16 cellular contexts compared by ENCODE assay signal in genomic region chr5:79871721-79872120, GRCh38.
DNase-seq lines count a peak whose midpoint lies in the region; ATAC-seq and TF ChIP-seq lines count a peak whose summit lies in the region.
"Had no signal": no experiment of that assay in that cellular context is flagged by ENCODE, and none has a peak within 500 bp of the region (broad histone marks: within the 10 kb centered on the region; RNA-seq: fewer than 3 reads in every experiment).

No MANE protein-coding gene starts in this region.

- peak overlapping the region; percentile 34 to 84 (median 75) for H3K27ac Mint-ChIP-seq in nephron
- H3K27ac Mint-ChIP-seq: B cell; CD8-positive, alpha-beta T cell; H9 had no signal

- H3K4me1 Mint-ChIP-seq in nephron: peaks cover 41% of the 10 kb centered on the region
- H3K4me1 Mint-ChIP-seq: B cell, H9 had no signal

- ATAC-seq in Right ventricle myocardium inferior: peak; percentile 11
- peak in 3 of 4 donors; percentile 11 to 17 (median 15) for ATAC-seq in heart left ventricle
- ATAC-seq in HG03175 (IDR thresholded peaks at IDR 0.05; ENCODE audit: unreplicated experiment): no peak
- ATAC-seq: CD8-positive, alpha-beta T cell; HepG2 had no signal

- peaks cover 48% of the 10 kb centered on the region for H3K27me3 Mint-ChIP-seq in nephron (ENCODE audit: low read depth)

- no peak overlapping the region for H3K27ac ChIP-seq in right atrium auricular region
- peak overlapping the region in 9 of 12 donors; percentile 30 to 72 (median 45) for H3K27ac ChIP-seq in heart left ventricle
- H3K27ac ChIP-seq: BLaER1 treated with 17β-estradiol and CSF1 and Interleukin-3, amounts not matched to agents 10 nM and 100 nM had no signal

- H3K27me3 ChIP-seq in right atrium auricular region (no peaks in the 10 kb centered on the region), heart left ventricle (no peaks in the 10 kb centered on the region)
- H3K27me3 ChIP-seq: BLaER1 treated with 17β-estradiol and CSF1 and Interleukin-3, amounts not matched to agents 10 nM and 100 nM had no signal

- H3K4me3 Mint-ChIP-seq in nephron: no peak overlapping the region
- H3K4me3 Mint-ChIP-seq: B cell; CD8-positive, alpha-beta T cell; H9 had no signal

- TF ChIP-seq CTCF in right atrium auricular region (IDR thresholded peaks at IDR 0.05) (no peak), heart left ventricle (IDR thresholded peaks at IDR 0.05) (no peak), nephron (IDR thresholded peaks at IDR 0.05; ENCODE audit: unreplicated experiment in 3 of 3) (no peak)

- 66 to 72% (median 69%) methylated on average over 5 of the region's 5 CpGs for WGBS in heart left ventricle, 4 donors

- H3K9me3 Mint-ChIP-seq in nephron: peaks cover 4% of the 10 kb centered on the region
- H3K9me3 Mint-ChIP-seq: CD8-positive, alpha-beta T cell; H9 had no signal

- TF ChIP-seq POLR2A in heart left ventricle (IDR thresholded peaks at IDR 0.05): no peak

- H3K36me3 ChIP-seq in right atrium auricular region: no peaks in the 10 kb centered on the region
- no peaks in the 10 kb centered on the region for H3K36me3 ChIP-seq in heart left ventricle
- H3K36me3 ChIP-seq: BLaER1 treated with 17β-estradiol and CSF1 and Interleukin-3, amounts not matched to agents 10 nM and 100 nM had no signal

- no peak overlapping the region for H3K4me3 ChIP-seq in right atrium auricular region
- no peak overlapping the region for H3K4me3 ChIP-seq in heart left ventricle
- H3K4me3 ChIP-seq: BLaER1 treated with 17β-estradiol and CSF1 and Interleukin-3, amounts not matched to agents 10 nM and 100 nM had no signal

- no peaks in the 10 kb centered on the region for H3K36me3 Mint-ChIP-seq in nephron (ENCODE audit: low read depth)
- H3K36me3 Mint-ChIP-seq: CD8-positive, alpha-beta T cell had no signal

- H3K9me3 ChIP-seq in right atrium auricular region: no peaks in the 10 kb centered on the region
- H3K9me3 ChIP-seq in heart left ventricle: peaks cover 0 to 3% (median 0%) of the 10 kb centered on the region in 12 donors

- DNase-seq in Right ventricle myocardium inferior (ENCODE audit: missing footprints) (no peak), right atrium auricular region (ENCODE audit: low spot score) (no peak), heart left ventricle (peak in 1 of 5 donors; percentile 43), NCI-H524 treated with DMSO at 0.1 percent for 48 hours (lab: John Stamatoyannopoulos, UW) (no peak), AG08396 (ENCODE audit: low spot score) (no peak)
- DNase-seq: 8988T; Calu3; CD8-positive, alpha-beta T cell; DMS79 treated with DMSO at 0.1 percent for 48 hours; GF-D8; H9 had no signal

- intact Hi-C loops in Right ventricle myocardium inferior (cut with DNase I): no loop called here
- intact Hi-C loops in heart left ventricle (cut with DNase I): loop anchor here in 2 of 10 donors (10.0 kb wide), 2 partner anchors 103 to 113 kb away; no protein-coding TSS in a partner anchor

- H3K4me1 ChIP-seq in right atrium auricular region (peaks cover 0 to 5% of the 10 kb centered on the region in 2 donors), heart left ventricle (peaks cover 0 to 43% (median 15%) of the 10 kb centered on the region in 12 donors)

Comparison
In these comparisons a context has a peak if more than half of its experiments do, and no peak if none do; other contexts are left out.
1. H3K27ac ChIP-seq: peak in heart left ventricle (9 of 12); none in right atrium auricular region (0 of 2).